ENCODE assay signal across 9 cellular contexts in the genomic region with DNA sequence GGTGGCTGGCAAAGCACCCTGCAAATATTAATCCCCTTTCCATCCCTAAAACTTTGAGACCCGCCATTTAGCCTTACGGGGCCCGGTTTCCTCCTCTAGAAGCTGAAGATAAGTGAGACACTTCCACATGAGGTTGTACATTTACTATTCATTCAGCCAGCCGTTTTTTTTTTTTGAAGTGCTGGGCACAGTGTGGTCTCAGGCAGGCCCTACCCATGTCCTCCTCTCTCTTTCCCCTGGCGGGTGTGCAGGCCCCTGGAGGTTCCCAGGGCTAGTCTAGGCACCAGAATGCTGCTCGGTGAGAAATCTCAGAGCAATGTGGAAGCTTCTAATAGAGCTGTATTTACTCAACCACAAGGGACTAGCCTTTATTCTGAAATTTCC.
DNase-seq lines count a peak whose midpoint lies in the region; ATAC-seq and TF ChIP-seq lines count a peak whose summit lies in the region.
"Had no signal": no experiment of that assay in that cellular context is flagged by ENCODE, and none has a peak within 500 bp of the region (broad histone marks: within the 10 kb centered on the region; RNA-seq: fewer than 3 reads in every experiment).

No MANE protein-coding gene starts in this region.

- H3K4me1 ChIP-seq in heart right ventricle (peaks cover 3 to 21% (median 10%) of the 10 kb centered on the region in 9 donors), mucosa of rectum (ENCODE audit: control insufficient read depth in 2 of 2, insufficient read depth in 2 of 2, low read length in 2 of 2) (peaks cover 10 to 13% of the 10 kb centered on the region in 2 donors)

- H3K27me3 ChIP-seq in heart right ventricle (peaks cover 0 to 22% (median 6%) of the 10 kb centered on the region in 7 donors), mucosa of rectum (ENCODE audit: control insufficient read depth in 2 of 2, insufficient read depth in 2 of 2, low read length in 2 of 2) (no peaks in the 10 kb centered on the region)

- no peaks in the 10 kb centered on the region for H3K9me3 Mint-ChIP-seq in central memory CD8-positive, alpha-beta T cell
- peaks cover 10% of the 10 kb centered on the region for H3K9me3 Mint-ChIP-seq in type B pancreatic cell

- intact Hi-C loops in heart right ventricle (cut with DNase I) (no loop called here), Right ventricle myocardium inferior (cut with DNase I) (no loop called here)

- DNase-seq in heart right ventricle (no peak), Right ventricle myocardium inferior (ENCODE audit: missing footprints) (no peak), type B pancreatic cell (ENCODE audit: extremely low spot score, unreplicated experiment) (no peak), NCI-H524 treated with DMSO at 0.1 percent for 48 hours (lab: John Stamatoyannopoulos, UW) (no peak), COR-L47 (lab: John Stamatoyannopoulos, UW) (no peak)
- no peak for DNase-seq in central memory CD8-positive, alpha-beta T cell (ENCODE audit: low spot score in 2 of 2)

- peaks cover 2% of the 10 kb centered on the region for H3K36me3 Mint-ChIP-seq in central memory CD8-positive, alpha-beta T cell (ENCODE audit: insufficient read depth)
- H3K36me3 Mint-ChIP-seq in type B pancreatic cell: no peaks in the 10 kb centered on the region

- 49 to 55% methylated on average over 6 of the region's 6 CpGs for WGBS in heart right ventricle, 2 donors

- no peaks in the 10 kb centered on the region for H3K36me3 ChIP-seq in heart right ventricle
- no peaks in the 10 kb centered on the region for H3K36me3 ChIP-seq in mucosa of rectum (ENCODE audit: control insufficient read depth in 2 of 2, insufficient read depth in 2 of 2, low read length in 2 of 2)
- H3K36me3 ChIP-seq: BLaER1 had no signal

- H3K4me3 Mint-ChIP-seq in central memory CD8-positive, alpha-beta T cell: peak overlapping the region; percentile 67
- H3K4me3 Mint-ChIP-seq in type B pancreatic cell: peak overlapping the region; percentile 79

- no peak overlapping the region for H3K27ac Mint-ChIP-seq in central memory CD8-positive, alpha-beta T cell (ENCODE audit: low read depth)
- H3K27ac Mint-ChIP-seq in type B pancreatic cell: peak overlapping the region; percentile 82

- H3K4me1 Mint-ChIP-seq in central memory CD8-positive, alpha-beta T cell: peaks cover 14% of the 10 kb centered on the region
- H3K4me1 Mint-ChIP-seq in type B pancreatic cell (ENCODE audit: unreplicated experiment): peaks cover 12% of the 10 kb centered on the region

- peak overlapping the region; percentile 26 to 59 for H3K9ac ChIP-seq in mucosa of rectum (ENCODE audit: low read depth in 1 of 2, low read length in 2 of 2)
- H3K9ac ChIP-seq: BLaER1 had no signal

- TF ChIP-seq CTCF in heart right ventricle (IDR thresholded peaks at IDR 0.05) (no peak), type B pancreatic cell (conservative IDR thresholded peaks at IDR 0.05) (no peak)

- H3K9me3 ChIP-seq in heart right ventricle (peaks cover 0 to 10% (median 0%) of the 10 kb centered on the region in 11 donors), mucosa of rectum (ENCODE audit: control insufficient read depth in 2 of 2, low read length in 2 of 2) (no peaks in the 10 kb centered on the region)

- H3K27ac ChIP-seq in heart right ventricle (no peak overlapping the region), mucosa of rectum (ENCODE audit: low read depth in 2 of 2, low read length in 2 of 2) (peak overlapping the region in 1 of 2 donors; percentile 38)
- H3K27ac ChIP-seq: BLaER1 had no signal

- peaks cover 31% of the 10 kb centered on the region for H3K27me3 Mint-ChIP-seq in central memory CD8-positive, alpha-beta T cell
- peaks cover 33% of the 10 kb centered on the region for H3K27me3 Mint-ChIP-seq in type B pancreatic cell

- H3K4me3 ChIP-seq in heart right ventricle: peak overlapping the region in 8 of 10 donors; percentile 20 to 54 (median 43)
- H3K4me3 ChIP-seq in mucosa of rectum (ENCODE audit: low read length in 2 of 2): peak overlapping the region; percentile 58 to 66
- H3K4me3 ChIP-seq: BLaER1 had no signal

- ATAC-seq in heart right ventricle: peak in 2 of 8 donors; percentile 8 to 25
- no peak for ATAC-seq in Right ventricle myocardium inferior
- no peak for ATAC-seq in central memory CD8-positive, alpha-beta T cell (replicated peaks; ENCODE audit: extremely low read depth, poor library complexity, severe bottlenecking)
- no peak for ATAC-seq in HG03521 (IDR thresholded peaks at IDR 0.05; ENCODE audit: unreplicated experiment)
